ENCODE assay signal across 7 cellular contexts in the genomic region with DNA sequence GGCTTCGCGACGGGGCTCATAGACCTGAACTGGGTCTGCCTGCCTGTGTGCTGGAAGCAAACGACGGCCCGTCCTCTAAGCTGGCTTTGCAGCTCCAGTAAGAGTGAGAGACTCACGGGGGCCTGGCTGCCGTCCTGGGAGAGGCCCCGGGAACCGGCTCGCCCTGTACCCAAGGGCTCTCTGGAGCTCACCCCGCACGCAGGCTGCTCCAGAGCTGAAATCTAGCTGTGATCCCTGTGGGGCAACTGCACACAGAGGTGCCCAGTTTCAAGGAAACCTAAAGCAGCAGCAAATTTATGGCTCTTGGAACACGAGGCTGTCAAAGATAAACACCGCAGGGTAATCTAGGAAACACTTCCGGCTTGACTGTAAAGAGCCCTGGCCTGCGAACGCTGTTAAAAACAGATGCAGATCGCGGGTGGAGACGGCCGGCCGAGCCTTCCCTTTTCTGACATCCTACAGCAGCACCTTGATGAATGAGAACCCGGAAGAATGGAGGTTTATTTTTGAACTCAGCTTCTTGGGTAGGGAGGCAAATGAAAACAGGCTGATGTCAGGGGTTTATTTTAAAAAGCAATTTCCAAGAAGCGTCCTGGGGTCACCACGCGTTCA. TPM values are rescaled to one million over a fixed set of nuclear protein-coding genes. Genes with fewer than 3 reads are reported as not detected.
DNase-seq lines count a peak whose midpoint lies in the region; ATAC-seq and TF ChIP-seq lines count a peak whose summit lies in the region.

No MANE protein-coding gene starts in this region.

- TF ChIP-seq CTCF in SK-N-SH (IDR thresholded peaks at IDR 0.05): no peak
- no peak for TF ChIP-seq CTCF in gastrocnemius medialis (IDR thresholded peaks at IDR 0.05 in 4 of 5, conservative IDR thresholded peaks at IDR 0.05 in 1 of 5)

- intact Hi-C loops in gastrocnemius medialis (cut with DNase I; ENCODE audit: low total_unique reads): no loop called here

- TF ChIP-seq POLR2A in gastrocnemius medialis (IDR thresholded peaks at IDR 0.05): no peak

- H3K4me1 ChIP-seq in SK-N-SH (ENCODE audit: control insufficient read depth in 1 of 2, insufficient read depth in 2 of 2, low read depth in 1 of 2, low read length in 1 of 2) (peaks cover 0 to 31% of the 10 kb centered on the region in 2 experiments; a peak in 1 of 4 replicates), gastrocnemius medialis (peaks cover 13 to 18% of the 10 kb centered on the region in 2 donors)

- in situ Hi-C loops in gastrocnemius medialis (cut with MboI; ENCODE audit: low sequenced_read_pairs in 4 of 4): no loop called here

- H3K9me3 ChIP-seq in SK-N-SH (no peaks in the 10 kb centered on the region), gastrocnemius medialis (no peaks in the 10 kb centered on the region)

- H3K27ac ChIP-seq in SK-N-SH (ENCODE audit: low read depth in 2 of 2, low read length in 1 of 2) (peak overlapping the region in 1 of 2 experiments; percentile 53; a peak in 2 of 4 replicates), gastrocnemius medialis (peak overlapping the region in 1 of 4 donors; percentile 28)

- H3K36me3 ChIP-seq in SK-N-SH (replicated peaks in 1 of 2; ENCODE audit: control insufficient read depth in 1 of 2, insufficient read depth in 2 of 2, low read length in 1 of 2): peaks cover 10 to 26% of the 10 kb centered on the region in 2 experiments
- H3K36me3 ChIP-seq in gastrocnemius medialis: no peaks in the 10 kb centered on the region

- no peak overlapping the region for H2AFZ ChIP-seq in SK-N-SH (ENCODE audit: low read depth)

- CTCF ChIA-PET in SK-N-SH (lab: Yijun Ruan, JAX): interaction anchor here (1.3 to 7.6 kb wide), 9 partner anchors 12 to 155 kb away, joined by 3 to 94 read pairs (median 14); no protein-coding TSS in a partner anchor

- no peak overlapping the region for H3K9ac ChIP-seq in SK-N-SH

- H3K4me3 ChIP-seq in SK-N-SH (ENCODE audit: low read depth in 2 of 2, low read length in 1 of 2): no peak overlapping the region
- no peak overlapping the region for H3K4me3 ChIP-seq in gastrocnemius medialis

- TF ChIP-seq EP300 in SK-N-SH (IDR thresholded peaks at IDR 0.05; ENCODE audit: borderline replicate concordance in 1 of 2, low read depth in 1 of 2, low read length in 1 of 2): no peak; a peak in 1 of 4 replicates

- DNase-seq in HT-29 (ENCODE audit: low spot score): peak; percentile 81
- DNase-seq in SK-N-SH: peak; percentile 90
- DNase-seq in foreskin melanocyte: peak; percentile 29
- DNase-seq in gastrocnemius medialis: peak; percentile 42 to 53
- DNase-seq in HUDEP-2 (lab: John Stamatoyannopoulos, UW; ENCODE audit: unreplicated experiment in 76 of 76): no peak
- DNase-seq in NCI-H128 (lab: John Stamatoyannopoulos, UW; ENCODE audit: unreplicated experiment): no peak
- no peak for DNase-seq in GM19240 (ENCODE audit: insufficient read length, low spot score)

- H3K27me3 ChIP-seq in SK-N-SH (ENCODE audit: insufficient read depth): no peaks in the 10 kb centered on the region
- H3K27me3 ChIP-seq in gastrocnemius medialis: no peaks in the 10 kb centered on the region

- H4K20me1 ChIP-seq in SK-N-SH (ENCODE audit: insufficient read depth): no peaks in the 10 kb centered on the region

- POLR2A ChIA-PET in SK-N-SH (lab: Yijun Ruan, JAX): no interaction called here

- TF ChIP-seq RAD21 in SK-N-SH (IDR thresholded peaks at IDR 0.05; ENCODE audit: low read length): no peak

- no peaks in the 10 kb centered on the region for H3K79me2 ChIP-seq in SK-N-SH (ENCODE audit: insufficient read depth)

- H3K4me2 ChIP-seq in SK-N-SH: no peak overlapping the region

- no peaks in the 10 kb centered on the region for H3F3A ChIP-seq in SK-N-SH (replicated peaks; ENCODE audit: insufficient read depth)

- WGBS in SK-N-SH (ENCODE audit: low lambda C conversion rate): 79% methylated on average over 22 of the region's 27 CpGs

- no peaks in the 10 kb centered on the region for H3K9me2 ChIP-seq in SK-N-SH

- ATAC-seq in gastrocnemius medialis: peak; percentile 87 to 96

TF ChIP-seq in SK-N-SH, 30 proteins besides CTCF, POLR2A, EP300 and RAD21:
- TF ChIP-seq GATA2 (CRISPR knock-in tag; IDR thresholded peaks at IDR 0.05) (peak; percentile 45; the same call in 1 of the 2 replicates), RCOR1 (IDR thresholded peaks at IDR 0.05; ENCODE audit: low read length) (peak; percentile 30; the same call in 1 of the 2 replicates), CHD2 (IDR thresholded peaks at IDR 0.05; ENCODE audit: low read length, partially characterized antibody) (peak; percentile 11), MXI1 (IDR thresholded peaks at IDR 0.05; ENCODE audit: low read depth, low read length) (peak; percentile 91), RFX5 (IDR thresholded peaks at IDR 0.05; ENCODE audit: low read length) (no peak)

RNA-seq across cellular contexts. Expression of a gene that starts 29.4 kb away (rescaled TPM):
- not detected in 2 replicates for total RNA-seq in HT-29 (2014; rRNA removed; shearing (Covaris generic))
- 0.15 and 0.19 TPM in 2 replicates for polyA plus RNA-seq in SK-N-SH (2012; rRNA removed)
- 0.04 and 0.12 TPM in 2 replicates for polyA plus RNA-seq in SK-N-SH (2012; cell fraction: cytosol; rRNA removed)
- 0.29 and 0.69 TPM in 2 replicates for polyA plus RNA-seq in SK-N-SH (2012; cell fraction: nucleus; rRNA removed)
- total RNA-seq in gastrocnemius medialis: not detected

Comparison
In these comparisons a context has a peak if more than half of its experiments do, and no peak if none do; other contexts are left out.
1. DNase-seq: peak in HT-29 (single experiment), SK-N-SH (single experiment), foreskin melanocyte (single experiment) and gastrocnemius medialis (2 of 2); none in HUDEP-2 (0 of 76), NCI-H128 (single experiment) and GM19240 (single experiment).